In genomic region chr5:172453206-172453985, GRCh38 we compare ENCODE assay signal across 8 cellular contexts. TPM values are rescaled to one million over a fixed set of nuclear protein-coding genes. Genes with fewer than 3 reads are reported as not detected.
DNase-seq lines count a peak whose midpoint lies in the region; ATAC-seq, FAIRE-seq and TF ChIP-seq lines count a peak whose summit lies in the region.

No MANE protein-coding gene starts in this region.

- peaks cover 16% of the 10 kb centered on the region for H3K27me3 Mint-ChIP-seq in GM23338 (ENCODE audit: insufficient read depth, low read depth, poor library complexity)

- H3K36me3 ChIP-seq in GM23338 (ENCODE audit: insufficient read depth): 0 out of 2 replicates have a peak, but pooled peaks cover 7% of the 10 kb centered on the region
- no peaks in the 10 kb centered on the region for H3K36me3 ChIP-seq in colonic mucosa
- peaks cover 0 to 3% (median 0%) of the 10 kb centered on the region in 4 donors for H3K36me3 ChIP-seq in liver (ENCODE audit: control insufficient read depth in 4 of 4, insufficient read depth in 3 of 4, low read depth in 1 of 4, low read length in 3 of 4)
- H3K36me3 ChIP-seq in thoracic aorta: no peaks in the 10 kb centered on the region

- TF ChIP-seq RAD21 in liver (IDR thresholded peaks at IDR 0.05): no peak

- H3K9me3 ChIP-seq in colonic mucosa: no peaks in the 10 kb centered on the region
- H3K9me3 ChIP-seq in liver (ENCODE audit: control insufficient read depth in 4 of 4, low read length in 3 of 4): no peaks in the 10 kb centered on the region
- no peaks in the 10 kb centered on the region for H3K9me3 ChIP-seq in thoracic aorta

- H3K36me3 Mint-ChIP-seq in GM23338 (ENCODE audit: low read depth): peaks cover 10% of the 10 kb centered on the region; the same call in 2 of the 3 replicates

- H3K9me3 Mint-ChIP-seq in GM23338: no peaks in the 10 kb centered on the region

- TF ChIP-seq CTCF in GM23338 (conservative IDR thresholded peaks at IDR 0.05; ENCODE audit: low read depth in 2 of 2): peak; percentile 53 to 57
- peak; percentile 30 for TF ChIP-seq CTCF in colonic mucosa (IDR thresholded peaks at IDR 0.05)
- TF ChIP-seq CTCF in liver (IDR thresholded peaks at IDR 0.05; ENCODE audit: low read depth, low read length, missing input control): no peak
- peak; percentile 57 for TF ChIP-seq CTCF in thoracic aorta (IDR thresholded peaks at IDR 0.05)
- TF ChIP-seq CTCF in D721Med (IDR thresholded peaks at IDR 0.05; ENCODE audit: insufficient read depth, missing control alignments): no peak

- H3K4me3 ChIP-seq in GM23338: peak overlapping the region; percentile 98
- peak overlapping the region; percentile 66 for H3K4me3 ChIP-seq in colonic mucosa
- H3K4me3 ChIP-seq in liver (ENCODE audit: low read depth in 1 of 3, low read length in 3 of 3): peak overlapping the region; percentile 12 to 82 (median 80)
- H3K4me3 ChIP-seq in thoracic aorta: peak overlapping the region; percentile 93

- 31% methylated on average over 24 of the region's 24 CpGs for WGBS in liver

- peak overlapping the region; percentile 89 to 95 for H3K9ac ChIP-seq in colonic mucosa (ENCODE audit: low read depth in 2 of 2, low read length in 2 of 2)
- H3K9ac ChIP-seq in liver (ENCODE audit: low read depth in 1 of 2, low read length in 2 of 2): peak overlapping the region; percentile 20 to 67

- H4K20me1 ChIP-seq in GM23338 (replicated peaks; ENCODE audit: insufficient read depth): peaks cover 36% of the 10 kb centered on the region

- no peaks in the 10 kb centered on the region for H3K27me3 ChIP-seq in GM23338 (ENCODE audit: insufficient read depth)
- H3K27me3 ChIP-seq in colonic mucosa: no peaks in the 10 kb centered on the region
- no peaks in the 10 kb centered on the region for H3K27me3 ChIP-seq in liver (ENCODE audit: control insufficient read depth in 4 of 4, insufficient read depth in 4 of 4, low read length in 3 of 4)
- H3K27me3 ChIP-seq in thoracic aorta (replicated peaks; ENCODE audit: insufficient read depth): no peaks in the 10 kb centered on the region

- H3F3A ChIP-seq in GM23338 (replicated peaks; ENCODE audit: low read depth): peaks cover 10% of the 10 kb centered on the region; the same call in 1 of the 2 replicates

- H3K79me2 ChIP-seq in GM23338 (replicated peaks; ENCODE audit: insufficient read depth): peaks cover 48% of the 10 kb centered on the region

- peak overlapping the region; percentile 89 for H3K27ac Mint-ChIP-seq in GM23338

- DNase-seq in GM23338 (ENCODE audit: low spot score) (peak; percentile 84), NCI-H748 treated with DMSO at 0.1 percent for 48 hours (lab: John Stamatoyannopoulos, UW) (peak; percentile 64), colonic mucosa (peak; percentile 55), thoracic aorta (ENCODE audit: low spot score) (no peak), GM19238 (ENCODE audit: insufficient read length, low spot score) (no peak), KG1 (lab: John Stamatoyannopoulos, UW) (no peak), D721Med (ENCODE audit: insufficient read length, low spot score) (no peak)

- peak overlapping the region; percentile 89 for H3K4me3 Mint-ChIP-seq in GM23338

- H3K4me1 ChIP-seq in GM23338 (ENCODE audit: insufficient read depth) (peaks cover 34% of the 10 kb centered on the region), colonic mucosa (no peaks in the 10 kb centered on the region), liver (ENCODE audit: control insufficient read depth in 4 of 4, insufficient read depth in 4 of 4, low read length in 3 of 4) (peaks cover 0 to 13% (median 9%) of the 10 kb centered on the region in 4 donors), thoracic aorta (ENCODE audit: control insufficient read depth in 1 of 2, low read depth in 2 of 2) (peaks cover 12 to 50% of the 10 kb centered on the region in 2 donors)

- peak; percentile 76 for ATAC-seq in GM23338
- ATAC-seq in thoracic aorta (ENCODE audit: insufficient number of reproducible peaks, low FRiP score, low read depth): peak; percentile 1

- H3K9me2 ChIP-seq in GM23338 (ENCODE audit: insufficient read depth): no peaks in the 10 kb centered on the region

- peak overlapping the region; percentile 75; the same call in 1 of the 2 replicates for H3K27ac ChIP-seq in GM23338 (ENCODE audit: low read depth)
- peak overlapping the region; percentile 81 for H3K27ac ChIP-seq in colonic mucosa
- peak overlapping the region in 1 of 2 donors; percentile 24 for H3K27ac ChIP-seq in liver (ENCODE audit: low read depth in 1 of 2, low read length in 2 of 2)
- H3K27ac ChIP-seq in thoracic aorta: peak overlapping the region; percentile 75 to 93

- H3K4me1 Mint-ChIP-seq in GM23338: peaks cover 60% of the 10 kb centered on the region

- H3K4me2 ChIP-seq in GM23338: peak overlapping the region; percentile 100

- FAIRE-seq in D721Med (lab: Jason Lieb, UNC): no peak

- H2AFZ ChIP-seq in GM23338: peak overlapping the region; percentile 11; the same call in 1 of the 2 replicates

- intact Hi-C loops in colonic mucosa (cut with DNase I): no loop called here

TF ChIP-seq in liver, 16 proteins besides CTCF, POLR2A, EP300 and RAD21:
- no peak for TF ChIP-seq FOXA2 (IDR thresholded peaks at IDR 0.05)
- no peak for TF ChIP-seq MAX (IDR thresholded peaks at IDR 0.05)
- no peak for TF ChIP-seq HNF4A (conservative IDR thresholded peaks at IDR 0.05)
- no peak for TF ChIP-seq ZBTB33 (IDR thresholded peaks at IDR 0.05)
TF ChIP-seq in liver: peak in this region for 0.

RNA-seq across cellular contexts. Expression of gene SH3PXD2B, which starts 0.9 kb away (rescaled TPM):
- total RNA-seq in GM23338 (2014; rRNA removed; shearing (Covaris generic)): 50.1 and 52.5 TPM in 2 replicates
- polyA plus RNA-seq in GM23338 (2016; fragmentation: Nextera tagmentation; extraction: Ambion mirVana): 40.2 and 48.0 TPM in 2 replicates
- 10 to 100 TPM; 12.2 to 13.2 TPM for total RNA-seq in colonic mucosa
- total RNA-seq in liver: 1 to 10 TPM; 1.4 to 3.3 TPM
- polyA plus RNA-seq in liver: 1 to 10 TPM; 1.1 to 3.0 TPM
- total RNA-seq in thoracic aorta: 10 to 100 TPM; 31.4 to 42.0 TPM

Comparison
In these comparisons a context has a peak if more than half of its experiments do, and no peak if none do; other contexts are left out.
1. DNase-seq: peak in GM23338 (single experiment), NCI-H748 treated with DMSO at 0.1 percent for 48 hours (single experiment) and colonic mucosa (single experiment); none in thoracic aorta (single experiment), GM19238 (single experiment), KG1 (single experiment) and D721Med (single experiment).
2. CTCF ChIP-seq: peak in GM23338 (2 of 2), colonic mucosa (single experiment) and thoracic aorta (single experiment); none in liver (single experiment) and D721Med (single experiment).
3. Peak in every context shown above with its lines, with median percentiles within 50 percentile points of each other: H3K4me3 ChIP-seq.